In genomic region chr20:50367104-50367674, GRCh38 we compare ENCODE assay signal across 13 cellular contexts.
DNase-seq lines count a peak whose midpoint lies in the region; ATAC-seq and TF ChIP-seq lines count a peak whose summit lies in the region.
"Had no signal": no experiment of that assay in that cellular context is flagged by ENCODE, and none has a peak within 500 bp of the region (broad histone marks: within the 10 kb centered on the region; RNA-seq: fewer than 3 reads in every experiment).

No MANE protein-coding gene starts in this region.

- H3K27me3 ChIP-seq in Peyer's patch (no peaks in the 10 kb centered on the region), stomach (no peaks in the 10 kb centered on the region)
- H3K27me3 ChIP-seq: adrenal gland, suprapubic skin had no signal

- no peak overlapping the region for H3K27ac ChIP-seq in HEK293 (ENCODE audit: extremely low read depth, low read depth, low read length)
- peak overlapping the region in 3 of 4 donors; percentile 35 to 85 (median 82) for H3K27ac ChIP-seq in Peyer's patch
- peak overlapping the region in 4 of 5 donors; percentile 47 to 66 (median 58) for H3K27ac ChIP-seq in stomach
- H3K27ac ChIP-seq: suprapubic skin had no signal

- intact Hi-C loops in left colon (cut with DNase I, micrococcal nuclease), result no loop called here
- intact Hi-C loops in stomach (cut with DNase I; ENCODE audit: low total_unique reads), result no loop called here

- POLR2A ChIA-PET in HEK293 (lab: Yijun Ruan, JAX), result no interaction called here

- H3K4me1 ChIP-seq in HEK293 (ENCODE audit: control insufficient read depth, insufficient read depth, low read length) (no peaks in the 10 kb centered on the region), Peyer's patch (peaks cover 0 to 32% (median 0%) of the 10 kb centered on the region in 4 donors), stomach (peaks cover 9 to 36% (median 14%) of the 10 kb centered on the region in 4 donors)

- ATAC-seq in left colon (peak; percentile 38), HG03354 (IDR thresholded peaks at IDR 0.05; ENCODE audit: poor library complexity, severe bottlenecking, unreplicated experiment) (no peak)
- ATAC-seq: stimulated activated effector memory CD8-positive, alpha-beta T cell treated with anti-CD3 and anti-CD28 coated beads, Interleukin-12 subunit alpha, Interleukin-12 subunit beta, amount 100 ng/mL, for 72 hours had no signal

- no peak for TF ChIP-seq CTCF in HEK293 (tag by site-specific recombination; IDR thresholded peaks at IDR 0.05)
- no peak for TF ChIP-seq CTCF in Peyer's patch (IDR thresholded peaks at IDR 0.05)
- no peak for TF ChIP-seq CTCF in stomach (IDR thresholded peaks at IDR 0.05)

- H3K4me3 ChIP-seq in HEK293 (ENCODE audit: low read depth, low read length), result no peak overlapping the region
- no peak overlapping the region for H3K4me3 ChIP-seq in Peyer's patch
- H3K4me3 ChIP-seq in stomach, result no peak overlapping the region
- H3K4me3 ChIP-seq: adrenal gland, suprapubic skin had no signal

- DNase-seq in Peyer's patch (no peak), left colon (peak in 1 of 2 donors; percentile 4), stomach (no peak), AG20443 (ENCODE audit: low spot score) (no peak), HT-29 (ENCODE audit: low spot score) (no peak)
- DNase-seq: activated CD4-positive, CD25-positive, alpha-beta regulatory T cell; cortex of kidney; H7 had no signal

- TF ChIP-seq POLR2A in Peyer's patch (IDR thresholded peaks at IDR 0.05), result no peak
- TF ChIP-seq POLR2A in stomach (IDR thresholded peaks at IDR 0.05), result no peak

- H3K9me3 ChIP-seq in HEK293 (ENCODE audit: control insufficient read depth, insufficient read depth, low read depth, low read length), result no peaks in the 10 kb centered on the region
- no peaks in the 10 kb centered on the region for H3K9me3 ChIP-seq in Peyer's patch
- H3K9me3 ChIP-seq in stomach, result no peaks in the 10 kb centered on the region
- H3K9me3 ChIP-seq: adrenal gland, suprapubic skin had no signal

- no peak for TF ChIP-seq EP300 in stomach (IDR thresholded peaks at IDR 0.05)

- H3K36me3 ChIP-seq in HEK293 (ENCODE audit: control insufficient read depth in 2 of 2, insufficient read depth in 1 of 2, low read length in 2 of 2) (no peaks in the 10 kb centered on the region), Peyer's patch (no peaks in the 10 kb centered on the region), stomach (no peaks in the 10 kb centered on the region)
- H3K36me3 ChIP-seq: adrenal gland, suprapubic skin had no signal

- 32 to 51% (median 48%) methylated on average over 5 of the region's 5 CpGs for WGBS in stomach, 5 donors

- CTCF ChIA-PET in HEK293 (lab: Yijun Ruan, JAX), result interaction anchor here (1.3 kb wide), 1 partner anchor 97 kb away, joined by 5 read pairs; no protein-coding TSS in a partner anchor

TF ChIP-seq in HEK293, 187 proteins besides CTCF, POLR2A, EP300 and RAD21:
- no peak for TF ChIP-seq SP3 (tag by site-specific recombination; IDR thresholded peaks at IDR 0.05)
- TF ChIP-seq ZNF530 (tag by site-specific recombination; IDR thresholded peaks at IDR 0.05; ENCODE audit: low read depth), result no peak
- no peak for TF ChIP-seq ZNF239 (tag by site-specific recombination; IDR thresholded peaks at IDR 0.05)
- no peak for TF ChIP-seq SCRT1 (tag by site-specific recombination; IDR thresholded peaks at IDR 0.05; ENCODE audit: borderline replicate concordance)
- no peak for TF ChIP-seq OVOL3 (tag by site-specific recombination; IDR thresholded peaks at IDR 0.05)
- TF ChIP-seq ZNF274 (IDR thresholded peaks at IDR 0.05; ENCODE audit: low read length), result no peak
- TF ChIP-seq ZNF274 (tag by site-specific recombination; IDR thresholded peaks at IDR 0.05; ENCODE audit: borderline replicate concordance), result no peak
- peak; percentile 71 for TF ChIP-seq SETDB1 (IDR thresholded peaks at IDR 0.05; ENCODE audit: insufficient read length, low read length)
- no peak for TF ChIP-seq ZNF585B (tag by site-specific recombination; IDR thresholded peaks at IDR 0.05)
- TF ChIP-seq FEZF1 (tag by site-specific recombination; IDR thresholded peaks at IDR 0.05), result no peak
- no peak for TF ChIP-seq ZBTB49 (tag by site-specific recombination; IDR thresholded peaks at IDR 0.05; ENCODE audit: low read depth)
- peak; percentile 38; the same call in 1 of the 2 replicates for TF ChIP-seq ZNF664 (tag by site-specific recombination; IDR thresholded peaks at IDR 0.05)
